In the genomic region with DNA sequence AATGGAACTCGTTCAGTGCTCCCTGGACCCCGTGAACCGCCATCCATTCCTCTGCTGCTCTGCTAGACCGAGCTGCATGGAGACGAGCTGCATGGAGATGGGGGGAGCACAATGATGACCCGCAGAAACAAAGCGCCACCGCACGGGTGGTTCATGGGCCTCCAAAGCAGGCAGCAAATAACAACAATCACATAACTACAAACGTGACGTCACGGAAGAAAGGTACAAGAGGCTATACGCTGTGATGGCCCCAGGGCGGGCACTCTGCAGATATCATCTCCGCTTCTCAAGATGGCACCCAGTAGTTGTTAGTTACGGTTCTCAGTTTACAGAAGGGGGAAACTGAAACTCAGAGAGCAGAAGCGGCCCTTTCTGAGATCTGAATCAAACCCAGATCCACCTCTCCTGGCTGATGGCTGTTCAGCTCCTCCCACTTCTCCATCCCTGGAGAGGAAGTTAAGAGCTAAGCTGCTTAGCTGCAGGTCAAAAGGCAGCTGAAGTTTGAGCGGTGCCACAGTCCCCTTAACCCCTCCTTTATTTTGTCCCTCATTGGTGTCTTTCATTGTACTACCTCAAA, we compare ENCODE assay signal across 8 cellular contexts. TPM values are rescaled to one million over a fixed set of nuclear protein-coding genes. Genes with fewer than 3 reads are reported as not detected.
DNase-seq lines count a peak whose midpoint lies in the region; ATAC-seq and TF ChIP-seq lines count a peak whose summit lies in the region.

No MANE protein-coding gene starts in this region.

- no peak overlapping the region for H3K27ac ChIP-seq in left ventricle myocardium inferior (replicated peaks)
- H3K27ac ChIP-seq in Peyer's patch, result peak overlapping the region in 3 of 4 donors; percentile 19 to 96 (median 95)
- peak overlapping the region; percentile 39 for H3K27ac ChIP-seq in duodenal mucosa (ENCODE audit: low read depth, low read length)

- H3K36me3 ChIP-seq in left ventricle myocardium inferior (peaks cover 31% of the 10 kb centered on the region), Peyer's patch (peaks cover 0 to 37% (median 0%) of the 10 kb centered on the region in 3 donors), duodenal mucosa (ENCODE audit: control insufficient read depth in 1 of 2, insufficient read depth in 2 of 2, low read length in 2 of 2) (peaks cover 15 to 32% of the 10 kb centered on the region in 2 donors)

- peaks cover 29% of the 10 kb centered on the region for H3K4me1 ChIP-seq in left ventricle myocardium inferior
- H3K4me1 ChIP-seq in Peyer's patch, result peaks cover 0 to 22% (median 8%) of the 10 kb centered on the region in 4 donors
- peaks cover 17 to 24% of the 10 kb centered on the region in 2 donors for H3K4me1 ChIP-seq in duodenal mucosa (ENCODE audit: control insufficient read depth in 1 of 2, insufficient read depth in 2 of 2, low read length in 2 of 2)

- intact Hi-C loops in left ventricle myocardium inferior (cut with micrococcal nuclease) (no loop called here), left cardiac atrium (cut with DNase I) (no loop called here)

- ATAC-seq in left cardiac atrium, result no peak
- peak; percentile 45 for ATAC-seq in HG02884 (IDR thresholded peaks at IDR 0.05; ENCODE audit: unreplicated experiment)

- no peak for TF ChIP-seq POLR2A in Peyer's patch (IDR thresholded peaks at IDR 0.05)

- peak overlapping the region in 1 of 2 donors; percentile 36 for H3K9ac ChIP-seq in duodenal mucosa (ENCODE audit: low read depth in 1 of 2, low read length in 2 of 2)

- no peaks in the 10 kb centered on the region for H3K9me3 ChIP-seq in left ventricle myocardium inferior (replicated peaks)
- H3K9me3 ChIP-seq in Peyer's patch, result no peaks in the 10 kb centered on the region
- no peaks in the 10 kb centered on the region for H3K9me3 ChIP-seq in duodenal mucosa (ENCODE audit: control insufficient read depth in 1 of 2, low read length in 2 of 2)

- TF ChIP-seq CTCF in left ventricle myocardium inferior (IDR thresholded peaks at IDR 0.05; ENCODE audit: borderline replicate concordance) (no peak), Peyer's patch (IDR thresholded peaks at IDR 0.05) (no peak)

- H3K27me3 ChIP-seq in left ventricle myocardium inferior (ENCODE audit: low read depth) (no peaks in the 10 kb centered on the region), Peyer's patch (no peaks in the 10 kb centered on the region), duodenal mucosa (ENCODE audit: control insufficient read depth in 1 of 2, insufficient read depth in 2 of 2, low read length in 2 of 2) (no peaks in the 10 kb centered on the region)

- H3K4me3 ChIP-seq in left ventricle myocardium inferior (peak overlapping the region; percentile 91), Peyer's patch (peak overlapping the region in 2 of 4 donors; percentile 13 to 84), duodenal mucosa (ENCODE audit: low read depth in 1 of 2, low read length in 2 of 2) (peak overlapping the region; percentile 79 to 92)

- DNase-seq in left ventricle myocardium inferior (no peak), left cardiac atrium (no peak), Peyer's patch (peak in 2 of 3 donors; percentile 65 to 70), ecto neural progenitor cell (ENCODE audit: low spot score) (no peak), dermis blood vessel endothelial cell (no peak)
- peak; percentile 32 to 49 for DNase-seq in stimulated activated CD4-positive, alpha-beta T cell treated with anti-CD3 and anti-CD28 coated beads, Interleukin-2, amount 100 ng/mL, for 24 hours

RNA-seq across cellular contexts. Expression of a gene that starts 1.7 kb away (rescaled TPM):
- total RNA-seq in left ventricle myocardium inferior (16.5 TPM), left cardiac atrium (10 to 100 TPM; 24.1 to 29.6 TPM), Peyer's patch (100 to 1,000 TPM; 223 to 465 (median 285) TPM), dermis blood vessel endothelial cell (36.8 and 188 TPM in 2 replicates)

RNA-seq across cellular contexts. Expression of a gene that starts 6.9 kb away (rescaled TPM):
- total RNA-seq in left ventricle myocardium inferior (4.2 TPM), left cardiac atrium (1 to 10 TPM; 4.9 to 6.4 TPM), Peyer's patch (10 to 100 TPM; 10.1 to 52.8 (median 15.8) TPM), dermis blood vessel endothelial cell (15.9 and 20.4 TPM in 2 replicates)

RNA-seq across cellular contexts. Expression of a gene that starts 18.3 kb away (rescaled TPM):
- total RNA-seq in left ventricle myocardium inferior, result 3.0 TPM
- 1 to 10 TPM; 5.8 to 7.5 TPM for total RNA-seq in left cardiac atrium
- 10 to 100 TPM; 28.0 to 66.8 (median 42.8) TPM for total RNA-seq in Peyer's patch
- total RNA-seq in dermis blood vessel endothelial cell, result 6.5 and 12.6 TPM in 2 replicates

RNA-seq across cellular contexts. Expression of a gene that starts 33.7 kb away (rescaled TPM):
- total RNA-seq in left ventricle myocardium inferior (0.88 TPM), left cardiac atrium (1 to 10 TPM in 1 of 2 donors, under 1 TPM in 1; 0.47 to 2.6 TPM), Peyer's patch (10 to 100 TPM; 14.9 to 44.2 (median 34.6) TPM), dermis blood vessel endothelial cell (0.42 and 1.0 TPM in 2 replicates)

RNA-seq across cellular contexts. Expression of a gene that starts 43.3 kb away (rescaled TPM):
- total RNA-seq in left ventricle myocardium inferior (not detected), left cardiac atrium (under 1 TPM; 0.35 to 0.37 TPM), Peyer's patch (10 to 100 TPM in 3 of 4 donors, 1 to 10 TPM in 1; 6.8 to 23.1 (median 14.1) TPM), dermis blood vessel endothelial cell (0.05 TPM in 1 of 2 replicates, not detected in the other)

Comparison
In these comparisons a context has a peak if more than half of its experiments do, and no peak if none do; other contexts are left out.
1. DNase-seq: peak in Peyer's patch (2 of 3) and stimulated activated CD4-positive, alpha-beta T cell treated with anti-CD3 and anti-CD28 coated beads, Interleukin-2, amount 100 ng/mL, for 24 hours (2 of 2); none in left ventricle myocardium inferior (single experiment), left cardiac atrium (single experiment), ecto neural progenitor cell (single experiment) and dermis blood vessel endothelial cell (single experiment).